Comparison of ENCODE assay signal across 13 cellular contexts in the genomic region with DNA sequence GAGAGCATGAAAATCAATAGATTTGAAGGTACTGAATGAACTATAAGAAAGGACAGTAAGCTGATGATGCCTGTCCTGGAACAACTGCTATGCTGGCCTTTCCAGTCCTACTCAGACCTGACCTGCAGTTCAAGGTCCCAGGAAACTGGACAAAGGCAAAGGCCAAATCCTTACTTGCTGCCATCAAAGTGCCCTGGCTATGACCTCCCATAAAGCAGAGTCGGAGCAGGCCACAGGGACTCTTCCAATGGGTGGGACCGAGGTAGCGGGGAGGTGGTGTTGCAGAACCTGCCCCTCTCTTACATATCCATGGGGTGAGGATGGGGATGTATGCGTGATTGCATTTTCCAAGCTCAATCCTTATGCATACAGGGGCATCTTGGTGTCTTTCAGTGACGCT. TPM values are rescaled to one million over a fixed set of nuclear protein-coding genes. Genes with fewer than 3 reads are reported as not detected.
DNase-seq lines count a peak whose midpoint lies in the region; ATAC-seq and TF ChIP-seq lines count a peak whose summit lies in the region.
"Had no signal": no experiment of that assay in that cellular context is flagged by ENCODE, and none has a peak within 500 bp of the region (broad histone marks: within the 10 kb centered on the region; RNA-seq: fewer than 3 reads in every experiment).

No MANE protein-coding gene starts in this region.

- H3K36me3 Mint-ChIP-seq in activated CD4-positive, alpha-beta T cell treated with anti-CD3 and anti-CD28 coated beads for 36 hours (ENCODE audit: low read depth) = peaks cover 20% of the 10 kb centered on the region
- peaks cover 4% of the 10 kb centered on the region for H3K36me3 Mint-ChIP-seq in T-cell
- peaks cover 44% of the 10 kb centered on the region for H3K36me3 Mint-ChIP-seq in effector memory CD8-positive, alpha-beta T cell (ENCODE audit: insufficient read depth)
- H3K36me3 Mint-ChIP-seq in stimulated activated memory B cell treated with anti-CD40 and anti-IgM and Interleukin-4, amounts not matched to agents 10 μg/mL and 1 μg/mL and 100 μg/mL, for 72 hours = peaks cover 21% of the 10 kb centered on the region

- peak overlapping the region; percentile 68 for H3K4me3 Mint-ChIP-seq in activated CD4-positive, alpha-beta T cell treated with anti-CD3 and anti-CD28 coated beads for 36 hours
- H3K4me3 Mint-ChIP-seq in T-cell = peak overlapping the region in 1 of 3 donors; percentile 56
- peak overlapping the region; percentile 31 to 75 for H3K4me3 Mint-ChIP-seq in effector memory CD8-positive, alpha-beta T cell
- peak overlapping the region; percentile 50 for H3K4me3 Mint-ChIP-seq in stimulated activated memory B cell treated with anti-CD40 and anti-IgM and Interleukin-4, amounts not matched to agents 10 μg/mL and 1 μg/mL and 100 μg/mL, for 72 hours
- H3K4me3 Mint-ChIP-seq: mesothelial cell of epicardium had no signal

- H3K27ac Mint-ChIP-seq in activated CD4-positive, alpha-beta T cell treated with anti-CD3 and anti-CD28 coated beads for 36 hours = peak overlapping the region; percentile 95
- peak overlapping the region; percentile 83 to 93 for H3K27ac Mint-ChIP-seq in T-cell
- peak overlapping the region; percentile 95 to 96 for H3K27ac Mint-ChIP-seq in effector memory CD8-positive, alpha-beta T cell
- peak overlapping the region; percentile 96 for H3K27ac Mint-ChIP-seq in stimulated activated memory B cell treated with anti-CD40 and anti-IgM and Interleukin-4, amounts not matched to agents 10 μg/mL and 1 μg/mL and 100 μg/mL, for 72 hours

- CTCF ChIA-PET in activated CD4-positive, alpha-beta T cell treated with anti-CD3 and anti-CD28 coated beads for 36 hours (lab: Charles Lee) = interaction anchor here (1.5 to 11.9 kb wide), 11 partner anchors 9 to 80 kb away, joined by 4 to 146 read pairs (median 24); no protein-coding TSS in a partner anchor
- CTCF ChIA-PET in T-cell (lab: Charles Lee) = interaction anchor here (0.7 to 7.6 kb wide), 16 partner anchors 9 to 90 kb away, joined by 3 to 132 read pairs (median 16); partner anchors contain the start of gene FAM53B (in 1 of the 2)

- intact Hi-C loops in activated CD4-positive, alpha-beta T cell treated with anti-CD3 and anti-CD28 coated beads for 36 hours (cut with DNase I, micrococcal nuclease) = no loop called here

- no peak for TF ChIP-seq POLR2A in GM18505 (IDR thresholded peaks at IDR 0.05; ENCODE audit: borderline replicate concordance, extremely low read depth, insufficient read depth, insufficient read length)

- POLR2A ChIA-PET in activated CD4-positive, alpha-beta T cell treated with anti-CD3 and anti-CD28 coated beads for 36 hours (lab: Charles Lee) = interaction anchor here (0.6 to 5.8 kb wide), 11 partner anchors 8 to 76 kb away, joined by 3 to 63 read pairs (median 8); no protein-coding TSS in a partner anchor
- POLR2A ChIA-PET in T-cell (lab: Charles Lee) = interaction anchor here (0.7 to 3.0 kb wide), 8 partner anchors 9 to 58 kb away, joined by 3 to 18 read pairs (median 4); no protein-coding TSS in a partner anchor

- H3K4me1 Mint-ChIP-seq in activated CD4-positive, alpha-beta T cell treated with anti-CD3 and anti-CD28 coated beads for 36 hours = peaks cover 95% of the 10 kb centered on the region
- peaks cover 95 to 100% (median 98%) of the 10 kb centered on the region in 3 donors for H3K4me1 Mint-ChIP-seq in T-cell
- peaks cover 86 to 94% of the 10 kb centered on the region in 2 donors for H3K4me1 Mint-ChIP-seq in effector memory CD8-positive, alpha-beta T cell (ENCODE audit: low read depth in 2 of 2)
- H3K4me1 Mint-ChIP-seq in stimulated activated memory B cell treated with anti-CD40 and anti-IgM and Interleukin-4, amounts not matched to agents 10 μg/mL and 1 μg/mL and 100 μg/mL, for 72 hours = peaks cover 82% of the 10 kb centered on the region

- no peak for DNase-seq in activated CD4-positive, alpha-beta T cell treated with anti-CD3 and anti-CD28 coated beads for 36 hours
- no peak for DNase-seq in activated CD4-positive, alpha-beta T cell treated with anti-CD3 and anti-CD28 coated beads for 48 hours
- no peak for DNase-seq in T-cell
- no peak for DNase-seq in effector memory CD8-positive, alpha-beta T cell
- DNase-seq in dedifferentiated amniotic fluid mesenchymal stem cell (ENCODE audit: extremely low spot score) = no peak
- DNase-seq in stimulated activated CD4-positive, alpha-beta T cell treated with anti-CD3 and anti-CD28 coated beads, Interleukin-15, amount 100 ng/mL, for 24 hours = no peak
- DNase-seq: GOT3, NCI-H446, RPMI8226, T1000 had no signal

- no peaks in the 10 kb centered on the region for H3K9me3 Mint-ChIP-seq in activated CD4-positive, alpha-beta T cell treated with anti-CD3 and anti-CD28 coated beads for 36 hours (ENCODE audit: low read depth)
- no peaks in the 10 kb centered on the region for H3K9me3 Mint-ChIP-seq in T-cell
- no peaks in the 10 kb centered on the region for H3K9me3 Mint-ChIP-seq in effector memory CD8-positive, alpha-beta T cell
- no peaks in the 10 kb centered on the region for H3K9me3 Mint-ChIP-seq in stimulated activated memory B cell treated with anti-CD40 and anti-IgM and Interleukin-4, amounts not matched to agents 10 μg/mL and 1 μg/mL and 100 μg/mL, for 72 hours
- H3K9me3 Mint-ChIP-seq: mesothelial cell of epicardium had no signal

- no peaks in the 10 kb centered on the region for H3K27me3 Mint-ChIP-seq in activated CD4-positive, alpha-beta T cell treated with anti-CD3 and anti-CD28 coated beads for 36 hours
- no peaks in the 10 kb centered on the region for H3K27me3 Mint-ChIP-seq in T-cell
- no peaks in the 10 kb centered on the region for H3K27me3 Mint-ChIP-seq in effector memory CD8-positive, alpha-beta T cell
- no peaks in the 10 kb centered on the region for H3K27me3 Mint-ChIP-seq in stimulated activated memory B cell treated with anti-CD40 and anti-IgM and Interleukin-4, amounts not matched to agents 10 μg/mL and 1 μg/mL and 100 μg/mL, for 72 hours

- no peak for ATAC-seq in activated CD4-positive, alpha-beta T cell treated with anti-CD3 and anti-CD28 coated beads for 36 hours
- ATAC-seq in T-cell (replicated peaks in 1 of 4) (no peak), GM18505 (IDR thresholded peaks at IDR 0.05; ENCODE audit: unreplicated experiment) (no peak)
- ATAC-seq in effector memory CD8-positive, alpha-beta T cell (replicated peaks) = no peak
- no peak for ATAC-seq in stimulated activated memory B cell treated with anti-CD40 and anti-IgM and Interleukin-4, amounts not matched to agents 10 μg/mL and 1 μg/mL and 100 μg/mL, for 72 hours

RNA-seq across cellular contexts. Expression of gene FAM53B, which starts 26.8 kb away (rescaled TPM):
- 10 to 100 TPM; 13.3 to 13.9 TPM for total RNA-seq in activated CD4-positive, alpha-beta T cell treated with anti-CD3 and anti-CD28 coated beads for 36 hours
- total RNA-seq in T-cell = 10 to 100 TPM; 39.3 to 86.5 (median 52.3) TPM
